ENCODE assay signal across 21 cellular contexts in the genomic region with DNA sequence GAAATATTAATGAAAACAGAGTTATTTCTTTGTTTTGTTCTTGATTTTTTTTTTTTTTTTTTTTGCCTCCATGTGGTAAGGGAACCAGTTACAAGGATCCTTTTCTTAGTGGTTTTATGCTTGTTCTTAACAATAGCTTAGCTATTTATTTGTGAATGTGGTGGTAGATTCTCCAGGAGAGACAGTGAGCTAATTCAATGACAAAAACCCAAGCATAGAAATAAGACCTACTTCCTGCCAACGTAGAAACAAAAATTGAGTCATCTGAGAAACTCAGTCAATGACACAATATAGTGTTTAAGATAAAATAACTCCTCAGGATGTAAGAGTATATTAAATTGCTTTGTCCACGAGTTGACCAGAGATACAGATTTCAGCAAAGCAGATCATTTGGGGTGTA.
"Had no signal": no experiment of that assay in that cellular context is flagged by ENCODE, and none has a peak within 500 bp of the region (broad histone marks: within the 10 kb centered on the region; RNA-seq: fewer than 3 reads in every experiment).

No MANE protein-coding gene starts in this region.

- H3K4me3 ChIP-seq: esophagus muscularis mucosa, left ventricle myocardium inferior, ovary, skin epidermis, thoracic aorta had no signal

- DNase-seq: activated CD4-positive, alpha-beta T cell treated with anti-CD3 and anti-CD28 coated beads for 48 hours; activated CD4-positive, alpha-beta T cell treated with anti-CD3 and anti-CD28 coated beads, Interleukin-2, amount 50 U/mL, for 48 hours; activated CD8-positive, alpha-beta memory T cell treated with anti-CD3 and anti-CD28 coated beads for 24 hours; activated effector memory CD4-positive, alpha-beta T cell treated with Interleukin-2 at 50 U/mL for 16 hours; activated naive CD4-positive, alpha-beta T cell treated with Interleukin-2 at 50 U/mL for 16 hours; aorta; caudate nucleus; glutamatergic neuron; left ventricle myocardium inferior; naive B cell; nephron progenitor cell; ovary; retina; stimulated activated CD4-positive, alpha-beta T cell treated with anti-CD3 and anti-CD28 coated beads, Interleukin-12 subunit alpha, Interleukin-12 subunit beta, amount 100 ng/mL, for 4 hours; stimulated activated CD4-positive, alpha-beta T cell treated with anti-CD3 and anti-CD28 coated beads, Interleukin-4, amount 100 ng/mL, for 24 hours; T-helper 9 cell; trophoblast cell; WERI-Rb-1 had no signal
